In genomic region chr9:17423681-17424011, GRCh38 we compare ENCODE assay signal across 19 cellular contexts.
"Had no signal": no experiment of that assay in that cellular context is flagged by ENCODE, and none has a peak within 500 bp of the region (broad histone marks: within the 10 kb centered on the region; RNA-seq: fewer than 3 reads in every experiment).

No MANE protein-coding gene starts in this region.

- DNase-seq: KBM-7, MV-4-11, NCI-H1048, NCI-H1105, NCI-H1417, NCI-H1436 treated with DMSO at 0.1 percent for 48 hours, NCI-H1694, NCI-H187 treated with DMSO at 0.1 percent for 48 hours, NCI-H2227 treated with DMSO at 0.1 percent for 48 hours, NCI-H524 treated with DMSO at 0.1 percent for 48 hours, NCI-H774, Right ventricle myocardium superior, RPMI8226, SIG-M5 had no signal

- H3K27ac ChIP-seq: HL-60, SJSA1, SK-N-MC had no signal

- H3K4me1 ChIP-seq: SJSA1 had no signal

- H3K27me3 ChIP-seq: SJSA1 had no signal

- H3K9me3 ChIP-seq: SJSA1 had no signal

- FAIRE-seq: HTR-8/SVneo, RCC 7860 had no signal

- H3K4me3 ChIP-seq: SJSA1, SK-N-MC had no signal

- H3K36me3 ChIP-seq: SJSA1 had no signal
